In the genomic region with DNA sequence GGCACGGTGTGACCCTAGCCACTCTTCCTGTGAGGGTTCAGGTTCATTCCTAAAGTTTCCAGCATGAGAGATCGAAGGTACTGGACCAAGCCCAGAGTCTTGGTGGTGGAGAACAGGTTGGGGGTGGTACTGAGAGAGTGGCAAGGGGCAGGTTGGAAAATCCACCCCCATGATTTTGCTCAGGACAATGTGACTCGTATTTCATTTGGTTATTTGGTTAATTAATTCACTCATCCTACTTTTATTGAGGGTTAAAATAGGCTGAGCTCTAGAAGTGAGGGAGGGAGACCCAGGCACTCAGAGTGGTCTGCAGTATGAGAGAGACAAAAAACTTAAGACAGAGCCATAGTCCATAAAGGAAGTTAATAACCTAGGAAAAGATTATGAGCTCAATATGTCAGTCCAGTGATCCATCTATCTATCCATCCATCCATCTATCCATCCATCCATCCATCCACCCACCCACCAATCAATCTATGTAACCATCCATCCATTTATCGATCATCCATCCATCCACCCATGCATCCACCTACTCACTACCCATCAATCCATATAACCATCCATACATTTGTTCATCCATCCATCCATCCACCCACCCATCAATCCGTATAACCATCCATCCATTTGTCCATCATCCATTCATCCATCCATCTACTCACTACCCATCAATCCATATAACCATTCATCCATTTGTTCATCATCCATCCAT, we compare ENCODE assay signal across 2 cellular contexts.
TF ChIP-seq lines count a peak whose summit lies in the region.

No MANE protein-coding gene starts in this region.

TF ChIP-seq in IMR-90, 13 proteins besides CTCF, POLR2A, EP300 and RAD21:
- TF ChIP-seq BHLHE40 (IDR thresholded peaks at IDR 0.05; ENCODE audit: low read depth, low read length): no peak
- TF ChIP-seq MXI1 (IDR thresholded peaks at IDR 0.05; ENCODE audit: borderline replicate concordance, low read depth, low read length): no peak
- no peak for TF ChIP-seq FOS (IDR thresholded peaks at IDR 0.05; ENCODE audit: low read depth, low read length)
- no peak for TF ChIP-seq RCOR1 (IDR thresholded peaks at IDR 0.05; ENCODE audit: insufficient replicate concordance, low read length)
- TF ChIP-seq MAFK (IDR thresholded peaks at IDR 0.05; ENCODE audit: low read depth, low read length): no peak

TF ChIP-seq in H1, 55 proteins besides CTCF, POLR2A, EP300 and RAD21:
- no peak for TF ChIP-seq KDM4A (IDR thresholded peaks at IDR 0.05; ENCODE audit: low read depth, low read length, severe bottlenecking)
- no peak for TF ChIP-seq ASH2L (IDR thresholded peaks at IDR 0.05; ENCODE audit: low read length)
- TF ChIP-seq NANOG (IDR thresholded peaks at IDR 0.05; ENCODE audit: insufficient read depth, low read depth, low read length, poor library complexity, severe bottlenecking): no peak
- no peak for TF ChIP-seq TAF1 (IDR thresholded peaks at IDR 0.05; ENCODE audit: low read depth, low read length)
- no peak for TF ChIP-seq CTBP2 (IDR thresholded peaks at IDR 0.05; ENCODE audit: borderline replicate concordance, insufficient read depth, insufficient read length, low read length)
- TF ChIP-seq SP4 (IDR thresholded peaks at IDR 0.05; ENCODE audit: low read length): no peak
- TF ChIP-seq SAP30 (IDR thresholded peaks at IDR 0.05; ENCODE audit: insufficient read depth, insufficient replicate concordance, low read length): no peak
- no peak for TF ChIP-seq JUND (IDR thresholded peaks at IDR 0.05; ENCODE audit: low read length)
- no peak for TF ChIP-seq MAX (IDR thresholded peaks at IDR 0.05)
- TF ChIP-seq KDM1A (IDR thresholded peaks at IDR 0.05; ENCODE audit: borderline replicate concordance, low read length): no peak
- no peak for TF ChIP-seq EZH2 (IDR thresholded peaks at IDR 0.05; ENCODE audit: low read depth, low read length, severe bottlenecking)
- no peak for TF ChIP-seq YY1 (IDR thresholded peaks at IDR 0.05; ENCODE audit: low read depth, low read length)
